Comparison of ENCODE assay signal across 2 cellular contexts in genomic region chr17:30218689-30219266, GRCh38.
A peak's percentile ranks its signal among the peaks of the same experiment; 100 is the strongest.
TF ChIP-seq lines count a peak whose summit lies in the region.

No MANE protein-coding gene starts in this region.

TF ChIP-seq in GM23338, 12 proteins besides CTCF, POLR2A, EP300 and RAD21:
- TF ChIP-seq ZNF462 (CRISPR knock-in tag; IDR thresholded peaks at IDR 0.05), result no peak
- no peak for TF ChIP-seq ZNF114 (CRISPR knock-in tag; IDR thresholded peaks at IDR 0.05)
- TF ChIP-seq ETS1 (IDR thresholded peaks at IDR 0.05), result no peak
- TF ChIP-seq EZH2 (IDR thresholded peaks at IDR 0.05; ENCODE audit: low read depth, unreplicated experiment), result no peak
- TF ChIP-seq EZH2phosphoT487 (IDR thresholded peaks at IDR 0.05; ENCODE audit: unreplicated experiment), result no peak
- TF ChIP-seq POLR2AphosphoS5 (IDR thresholded peaks at IDR 0.05; ENCODE audit: low read depth), result no peak
- no peak for TF ChIP-seq NANOG (IDR thresholded peaks at IDR 0.05; ENCODE audit: borderline replicate concordance)
- no peak for TF ChIP-seq JUNB (IDR thresholded peaks at IDR 0.05; ENCODE audit: unreplicated experiment)
- TF ChIP-seq STAT1 (IDR thresholded peaks at IDR 0.05; ENCODE audit: unreplicated experiment), result no peak
- TF ChIP-seq ZNF331 (CRISPR knock-in tag; IDR thresholded peaks at IDR 0.05; ENCODE audit: low read depth), result no peak
TF ChIP-seq in GM23338: peak in this region for 0.

TF ChIP-seq in H1, 55 proteins besides CTCF, POLR2A, EP300 and RAD21:
- TF ChIP-seq E2F6 (IDR thresholded peaks at IDR 0.05), result peak; percentile 53
- no peak for TF ChIP-seq ZNF274 (IDR thresholded peaks at IDR 0.05; ENCODE audit: borderline replicate concordance, extremely low read depth, low read length)
